Comparison of ENCODE assay signal across 8 cellular contexts in the genomic region with DNA sequence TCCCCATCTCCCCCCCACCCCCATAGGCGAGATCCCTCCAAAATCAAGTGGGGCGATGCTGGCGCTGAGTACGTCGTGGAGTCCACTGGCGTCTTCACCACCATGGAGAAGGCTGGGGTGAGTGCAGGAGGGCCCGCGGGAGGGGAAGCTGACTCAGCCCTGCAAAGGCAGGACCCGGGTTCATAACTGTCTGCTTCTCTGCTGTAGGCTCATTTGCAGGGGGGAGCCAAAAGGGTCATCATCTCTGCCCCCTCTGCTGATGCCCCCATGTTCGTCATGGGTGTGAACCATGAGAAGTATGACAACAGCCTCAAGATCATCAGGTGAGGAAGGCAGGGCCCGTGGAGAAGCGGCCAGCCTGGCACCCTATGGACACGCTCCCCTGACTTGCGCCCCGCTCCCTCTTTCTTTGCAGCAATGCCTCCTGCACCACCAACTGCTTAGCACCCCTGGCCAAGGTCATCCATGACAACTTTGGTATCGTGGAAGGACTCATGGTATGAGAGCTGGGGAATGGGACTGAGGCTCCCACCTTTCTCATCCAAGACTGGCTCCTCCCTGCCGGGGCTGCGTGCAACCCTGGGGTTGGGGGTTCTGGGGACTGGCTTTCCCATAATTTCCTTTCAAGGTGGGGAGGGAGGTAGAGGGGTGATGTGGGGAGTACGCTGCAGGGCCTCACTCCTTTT. TPM values are rescaled to one million over a fixed set of nuclear protein-coding genes. Genes with fewer than 3 reads are reported as not detected.
DNase-seq lines count a peak whose midpoint lies in the region; ATAC-seq, FAIRE-seq and TF ChIP-seq lines count a peak whose summit lies in the region.

No MANE protein-coding gene starts in this region.

- H3K27ac ChIP-seq in C4-2B = peak overlapping the region; percentile 13

- BruUV-seq in MCF 10A (replicated peaks; lab: Mats Ljungman, UMichigan) = no TSS peak

- H3K27ac Mint-ChIP-seq in MCF 10A (ENCODE audit: low read depth, unreplicated experiment) = no peak overlapping the region
- peak overlapping the region; percentile 99 to 100 for H3K27ac Mint-ChIP-seq in natural killer cell treated with Interleukin-12 subunit alpha and Interleukin-12 subunit beta and Interleukin-15 and Interleukin-18, amount 100 ng/mL, for 72 hours

- no peak for ATAC-seq in natural killer cell treated with Interleukin-12 subunit alpha and Interleukin-12 subunit beta and Interleukin-15 and Interleukin-18, amount 100 ng/mL, for 72 hours
- ATAC-seq in esophagus mucosa = no peak

- H3K4me3 Mint-ChIP-seq in MCF 10A (ENCODE audit: unreplicated experiment) = peak overlapping the region; percentile 88
- H3K4me3 Mint-ChIP-seq in natural killer cell treated with Interleukin-12 subunit alpha and Interleukin-12 subunit beta and Interleukin-15 and Interleukin-18, amount 100 ng/mL, for 72 hours = peak overlapping the region; percentile 97

- no peaks in the 10 kb centered on the region for H3K27me3 Mint-ChIP-seq in MCF 10A (ENCODE audit: insufficient read depth, unreplicated experiment)
- H3K27me3 Mint-ChIP-seq in natural killer cell treated with Interleukin-12 subunit alpha and Interleukin-12 subunit beta and Interleukin-15 and Interleukin-18, amount 100 ng/mL, for 72 hours = no peaks in the 10 kb centered on the region

- peaks cover 51% of the 10 kb centered on the region for H3K36me3 Mint-ChIP-seq in MCF 10A (ENCODE audit: insufficient read depth, unreplicated experiment)
- peaks cover 12% of the 10 kb centered on the region for H3K36me3 Mint-ChIP-seq in natural killer cell treated with Interleukin-12 subunit alpha and Interleukin-12 subunit beta and Interleukin-15 and Interleukin-18, amount 100 ng/mL, for 72 hours

- no peak for TF ChIP-seq CTCF in C4-2B (conservative IDR thresholded peaks at IDR 0.05)
- TF ChIP-seq CTCF in MCF 10A (IDR thresholded peaks at IDR 0.05; ENCODE audit: unreplicated experiment) = no peak

- peaks cover 50% of the 10 kb centered on the region for H3K4me1 Mint-ChIP-seq in MCF 10A (ENCODE audit: insufficient read depth, unreplicated experiment)
- H3K4me1 Mint-ChIP-seq in natural killer cell treated with Interleukin-12 subunit alpha and Interleukin-12 subunit beta and Interleukin-15 and Interleukin-18, amount 100 ng/mL, for 72 hours (ENCODE audit: low read depth in 2 of 2) = peaks cover 50 to 53% of the 10 kb centered on the region in 2 donors

- no peaks in the 10 kb centered on the region for H3K9me3 Mint-ChIP-seq in MCF 10A (ENCODE audit: unreplicated experiment)
- H3K9me3 Mint-ChIP-seq in natural killer cell treated with Interleukin-12 subunit alpha and Interleukin-12 subunit beta and Interleukin-15 and Interleukin-18, amount 100 ng/mL, for 72 hours = no peaks in the 10 kb centered on the region

- intact Hi-C loops in MCF 10A (cut with micrococcal nuclease) = loop anchor here (5.0 kb wide), 1 partner anchor 200 kb away; no protein-coding TSS in a partner anchor

- POLR2A ChIA-PET in MCF 10A (lab: Yijun Ruan, JAX) = interaction anchor here (0.6 to 7.0 kb wide), 18 partner anchors 13 to 265 kb away, joined by 3 to 74 read pairs (median 9); a partner anchor contains a TSS

- CTCF ChIA-PET in MCF 10A (lab: Yijun Ruan, JAX) = interaction anchor here (0.5 to 8.2 kb wide), 39 partner anchors 8 to 427 kb away, joined by 3 to 99 read pairs (median 5); a partner anchor contains a TSS

- peak; percentile 61 for DNase-seq in LHCN-M2 (ENCODE audit: low read depth)
- DNase-seq in MCF 10A (ENCODE audit: unreplicated experiment) = peak; percentile 16
- DNase-seq in natural killer cell treated with Interleukin-12 subunit alpha and Interleukin-12 subunit beta and Interleukin-15 and Interleukin-18, amount 100 ng/mL, for 72 hours (ENCODE audit: low spot score) = no peak
- DNase-seq in GM19239 (ENCODE audit: insufficient read length, low spot score) = no peak
- DNase-seq in amygdala (lab: John Stamatoyannopoulos, UW) = no peak
- no peak for DNase-seq in DMS79 treated with DMSO at 0.1 percent for 48 hours (lab: John Stamatoyannopoulos, UW)

- no peak for FAIRE-seq in GM19239 (lab: Jason Lieb, UNC)

RNA-seq across cellular contexts. Expression of a gene that starts 2.7 kb away (rescaled TPM):
- total RNA-seq in LHCN-M2 (2014; rRNA removed) (10,802 and 11,796 TPM in 2 replicates), MCF 10A (2022) (2,995 and 4,097 TPM in 2 replicates), esophagus mucosa (3,825 TPM)
- 16,196 TPM for polyA plus RNA-seq in LHCN-M2 (2012)
- 1,000 to 10,000 TPM; 4,687 to 5,410 TPM for total RNA-seq in natural killer cell treated with Interleukin-12 subunit alpha and Interleukin-12 subunit beta and Interleukin-15 and Interleukin-18, amount 100 ng/mL, for 72 hours

RNA-seq across cellular contexts. Expression of a gene that starts 18.8 kb away (rescaled TPM):
- total RNA-seq in LHCN-M2 (2014; rRNA removed) (105 and 121 TPM in 2 replicates), MCF 10A (2022) (0.49 and 1.1 TPM in 2 replicates), esophagus mucosa (1.2 TPM)
- 64.6 TPM for polyA plus RNA-seq in LHCN-M2 (2012)
- 10 to 100 TPM; 28.0 to 30.5 TPM for total RNA-seq in natural killer cell treated with Interleukin-12 subunit alpha and Interleukin-12 subunit beta and Interleukin-15 and Interleukin-18, amount 100 ng/mL, for 72 hours

RNA-seq across cellular contexts. Expression of a gene that starts 31.1 kb away (rescaled TPM):
- total RNA-seq in LHCN-M2 (2014; rRNA removed) = 88.9 and 101 TPM in 2 replicates
- 27.3 TPM for polyA plus RNA-seq in LHCN-M2 (2012)
- total RNA-seq in MCF 10A (2022) = 97.1 and 108 TPM in 2 replicates
- total RNA-seq in natural killer cell treated with Interleukin-12 subunit alpha and Interleukin-12 subunit beta and Interleukin-15 and Interleukin-18, amount 100 ng/mL, for 72 hours = 100 to 1,000 TPM; 103 to 201 TPM
- total RNA-seq in esophagus mucosa = 30.6 TPM

RNA-seq across cellular contexts. Expression of a gene that starts 43.1 kb away (rescaled TPM):
- total RNA-seq in LHCN-M2 (2014; rRNA removed) = 93.5 and 112 TPM in 2 replicates
- polyA plus RNA-seq in LHCN-M2 (2012) = 45.5 TPM
- 31.9 and 52.0 TPM in 2 replicates for total RNA-seq in MCF 10A (2022)
- total RNA-seq in natural killer cell treated with Interleukin-12 subunit alpha and Interleukin-12 subunit beta and Interleukin-15 and Interleukin-18, amount 100 ng/mL, for 72 hours = 100 to 1,000 TPM in 1 of 2 donors, 10 to 100 TPM in 1; 73.4 to 131 TPM
- total RNA-seq in esophagus mucosa = 37.4 TPM

RNA-seq across cellular contexts. Expression of a gene that starts 44.0 kb away (rescaled TPM):
- 113 and 124 TPM in 2 replicates for total RNA-seq in LHCN-M2 (2014; rRNA removed)
- polyA plus RNA-seq in LHCN-M2 (2012) = 356 TPM
- 230 and 314 TPM in 2 replicates for total RNA-seq in MCF 10A (2022)
- total RNA-seq in natural killer cell treated with Interleukin-12 subunit alpha and Interleukin-12 subunit beta and Interleukin-15 and Interleukin-18, amount 100 ng/mL, for 72 hours = 100 to 1,000 TPM; 200 to 217 TPM
- total RNA-seq in esophagus mucosa = 180 TPM

Comparison
In these comparisons a context has a peak if more than half of its experiments do, and no peak if none do; other contexts are left out.
1. DNase-seq: peak in LHCN-M2 (single experiment) and MCF 10A (single experiment); none in natural killer cell treated with Interleukin-12 subunit alpha and Interleukin-12 subunit beta and Interleukin-15 and Interleukin-18, amount 100 ng/mL, for 72 hours (single experiment), GM19239 (single experiment), amygdala (0 of 56) and DMS79 treated with DMSO at 0.1 percent for 48 hours (single experiment).
2. RNA of a gene that starts 18.8 kb away (total RNA-seq): 105 to 121 TPM in LHCN-M2 and 28.0 to 30.5 TPM in natural killer cell treated with Interleukin-12 subunit alpha and Interleukin-12 subunit beta and Interleukin-15 and Interleukin-18, amount 100 ng/mL, for 72 hours; 1.2 TPM in esophagus mucosa (single experiment) and 0.49 to 1.1 TPM in MCF 10A; every median in the first group is over 10 times any median in the second.